ENCODE assay signal across 31 cellular contexts in genomic region chr3:35653347-35653746, GRCh38. TPM values are rescaled to one million over a fixed set of nuclear protein-coding genes. Genes with fewer than 3 reads are reported as not detected.
"Had no signal": no experiment of that assay in that cellular context is flagged by ENCODE, and none has a peak within 500 bp of the region (broad histone marks: within the 10 kb centered on the region; RNA-seq: fewer than 3 reads in every experiment).

No MANE protein-coding gene starts in this region.

- H3K36me3 Mint-ChIP-seq: activated CD8-positive, alpha-beta memory T cell treated with anti-CD3 and anti-CD28 coated beads, Interleukin-2, amount 10 ng/mL, durations not matched to agents 7 days and 5 days; activated naive CD8-positive, alpha-beta T cell treated with anti-CD3 and anti-CD28 coated beads, Interleukin-2, amount 10 ng/mL, durations not matched to agents 7 days and 5 days; naive thymus-derived CD8-positive, alpha-beta T cell had no signal

- H3K4me3 ChIP-seq: ascending aorta, left lung, lower lobe of right lung, right atrium auricular region, smooth muscle cell, suprapubic skin, tibial nerve had no signal

- H3K36me3 ChIP-seq: ascending aorta, brain microvascular endothelial cell, left lung, lower lobe of right lung, right atrium auricular region, suprapubic skin, tibial nerve had no signal

- H3K9me3 Mint-ChIP-seq: activated naive CD4-positive, alpha-beta T cell treated with anti-CD3 and anti-CD28 coated beads for 36 hours; activated naive CD8-positive, alpha-beta T cell treated with anti-CD3 and anti-CD28 coated beads, Interleukin-2, amount 10 ng/mL, durations not matched to agents 7 days and 5 days; activated T-cell treated with anti-CD3 and anti-CD28 coated beads, Interleukin-2, amount 50 U/mL, for 72 hours; naive thymus-derived CD8-positive, alpha-beta T cell; neural crest cell had no signal

- H3K27ac ChIP-seq: ascending aorta, brain microvascular endothelial cell, left lung, lower lobe of right lung, parathyroid adenoma, right atrium auricular region, suprapubic skin, tibial nerve had no signal

- H3K27ac Mint-ChIP-seq: activated CD4-positive, alpha-beta T cell treated with anti-CD3 and anti-CD28 coated beads for 36 hours; activated CD8-positive, alpha-beta memory T cell treated with anti-CD3 and anti-CD28 coated beads, Interleukin-2, amount 10 ng/mL, durations not matched to agents 7 days and 5 days; activated CD8-positive, alpha-beta T cell treated with anti-CD3 and anti-CD28 coated beads, Interleukin-2, amount 10 ng/mL, durations not matched to agents 7 days and 5 days; activated naive CD4-positive, alpha-beta T cell treated with anti-CD3 and anti-CD28 coated beads for 36 hours; activated naive CD8-positive, alpha-beta T cell treated with anti-CD3 and anti-CD28 coated beads, Interleukin-2, amount 10 ng/mL, durations not matched to agents 7 days and 5 days; activated T-cell treated with anti-CD3 and anti-CD28 coated beads, Interleukin-2, amount 50 U/mL, for 72 hours; naive thymus-derived CD8-positive, alpha-beta T cell had no signal

- H3K27me3 ChIP-seq: ascending aorta, brain microvascular endothelial cell, left lung, right atrium auricular region, suprapubic skin, tibial nerve had no signal

- H2AFZ ChIP-seq: parathyroid adenoma had no signal

- H3K9ac ChIP-seq: parathyroid adenoma had no signal

- H3K9me3 ChIP-seq: ascending aorta, left lung, lower lobe of right lung, right atrium auricular region, suprapubic skin, tibial nerve had no signal

- H3K27me3 Mint-ChIP-seq: activated CD8-positive, alpha-beta memory T cell treated with anti-CD3 and anti-CD28 coated beads, Interleukin-2, amount 10 ng/mL, durations not matched to agents 7 days and 5 days; naive thymus-derived CD8-positive, alpha-beta T cell had no signal

- DNase-seq: activated CD4-positive, alpha-beta T cell treated with anti-CD3 and anti-CD28 coated beads for 36 hours; activated CD4-positive, CD25-positive, alpha-beta regulatory T cell; activated CD8-positive, alpha-beta memory T cell treated with anti-CD3 and anti-CD28 coated beads, Interleukin-2, amount 10 ng/mL, durations not matched to agents 7 days and 5 days; activated CD8-positive, alpha-beta T cell treated with anti-CD3 and anti-CD28 coated beads, Interleukin-2, amount 10 ng/mL, durations not matched to agents 7 days and 5 days; activated effector memory CD4-positive, alpha-beta T cell treated with anti-CD3 and anti-CD28 coated beads, Interleukin-2, amount 50 U/mL, for 16 hours; activated naive CD4-positive, alpha-beta T cell treated with anti-CD3 and anti-CD28 coated beads for 36 hours; activated naive CD8-positive, alpha-beta T cell treated with anti-CD3 and anti-CD28 coated beads, Interleukin-2, amount 10 ng/mL, durations not matched to agents 7 days and 5 days; activated T-cell treated with anti-CD3 and anti-CD28 coated beads, Interleukin-2, amount 50 U/mL, for 72 hours; brain microvascular endothelial cell; cortex of kidney; glutamatergic neuron; left lung; lower lobe of right lung; mesenchymal stem cell; naive thymus-derived CD8-positive, alpha-beta T cell; occipital lobe; stimulated activated CD4-positive, alpha-beta T cell treated with anti-CD3 and anti-CD28 coated beads, Interleukin-1b, Interleukin-23, amount 100 ng/mL, for 48 hours; stimulated activated CD4-positive, alpha-beta T cell treated with anti-CD3 and anti-CD28 coated beads, Interleukin-4, amount 100 ng/mL, for 4 hours; stimulated activated CD8-positive, alpha-beta memory T cell treated with anti-CD3 and anti-CD28 coated beads, Interleukin-4, amount 100 ng/mL, for 48 hours; stimulated activated naive CD4-positive, alpha-beta T cell; T-helper 2 cell had no signal

- H3K79me2 ChIP-seq: parathyroid adenoma had no signal

- H3K4me1 ChIP-seq: ascending aorta, left lung, lower lobe of right lung, parathyroid adenoma, right atrium auricular region, suprapubic skin, tibial nerve had no signal

- H3K4me1 Mint-ChIP-seq: activated CD8-positive, alpha-beta memory T cell treated with anti-CD3 and anti-CD28 coated beads, Interleukin-2, amount 10 ng/mL, durations not matched to agents 7 days and 5 days had no signal

- H3K4me3 Mint-ChIP-seq: activated CD4-positive, alpha-beta T cell treated with anti-CD3 and anti-CD28 coated beads for 36 hours; activated CD8-positive, alpha-beta memory T cell treated with anti-CD3 and anti-CD28 coated beads, Interleukin-2, amount 10 ng/mL, durations not matched to agents 7 days and 5 days; activated CD8-positive, alpha-beta T cell treated with anti-CD3 and anti-CD28 coated beads, Interleukin-2, amount 10 ng/mL, durations not matched to agents 7 days and 5 days; activated naive CD4-positive, alpha-beta T cell treated with anti-CD3 and anti-CD28 coated beads for 36 hours; activated naive CD8-positive, alpha-beta T cell treated with anti-CD3 and anti-CD28 coated beads, Interleukin-2, amount 10 ng/mL, durations not matched to agents 7 days and 5 days; activated T-cell treated with anti-CD3 and anti-CD28 coated beads, Interleukin-2, amount 50 U/mL, for 72 hours; naive thymus-derived CD8-positive, alpha-beta T cell; neural crest cell had no signal

- ATAC-seq: activated CD4-positive, alpha-beta T cell treated with anti-CD3 and anti-CD28 coated beads for 36 hours; activated CD8-positive, alpha-beta memory T cell treated with anti-CD3 and anti-CD28 coated beads, Interleukin-2, amount 10 ng/mL, durations not matched to agents 7 days and 5 days; activated CD8-positive, alpha-beta T cell treated with anti-CD3 and anti-CD28 coated beads, Interleukin-2, amount 10 ng/mL, durations not matched to agents 7 days and 5 days; activated T-cell treated with anti-CD3 and anti-CD28 coated beads, Interleukin-2, amount 50 U/mL, for 72 hours; esophagus mucosa; left lung; lower lobe of right lung; naive thymus-derived CD8-positive, alpha-beta T cell had no signal

- H3K4me2 ChIP-seq: smooth muscle cell had no signal

RNA-seq across cellular contexts. Expression of gene ARPP21, which starts 14.0 kb away (rescaled TPM):
- total RNA-seq: activated CD4-positive, alpha-beta T cell treated with anti-CD3 and anti-CD28 coated beads for 36 hours; activated CD8-positive, alpha-beta memory T cell treated with anti-CD3 and anti-CD28 coated beads, Interleukin-2, amount 10 ng/mL, durations not matched to agents 7 days and 5 days; activated CD8-positive, alpha-beta T cell treated with anti-CD3 and anti-CD28 coated beads, Interleukin-2, amount 10 ng/mL, durations not matched to agents 7 days and 5 days; activated naive CD4-positive, alpha-beta T cell treated with anti-CD3 and anti-CD28 coated beads for 36 hours; activated naive CD8-positive, alpha-beta T cell treated with anti-CD3 and anti-CD28 coated beads, Interleukin-2, amount 10 ng/mL, durations not matched to agents 7 days and 5 days; activated T-cell treated with anti-CD3 and anti-CD28 coated beads, Interleukin-2, amount 50 U/mL, for 72 hours; ascending aorta; cardiac septum; endothelial cell of umbilical vein; esophagus mucosa; left lung; lower lobe of right lung; naive thymus-derived CD8-positive, alpha-beta T cell; right atrium auricular region; smooth muscle cell; suprapubic skin; tibial nerve had no signal
- polyA plus RNA-seq: endothelial cell of umbilical vein; naive thymus-derived CD8-positive, alpha-beta T cell; smooth muscle cell had no signal
